In the genomic region with DNA sequence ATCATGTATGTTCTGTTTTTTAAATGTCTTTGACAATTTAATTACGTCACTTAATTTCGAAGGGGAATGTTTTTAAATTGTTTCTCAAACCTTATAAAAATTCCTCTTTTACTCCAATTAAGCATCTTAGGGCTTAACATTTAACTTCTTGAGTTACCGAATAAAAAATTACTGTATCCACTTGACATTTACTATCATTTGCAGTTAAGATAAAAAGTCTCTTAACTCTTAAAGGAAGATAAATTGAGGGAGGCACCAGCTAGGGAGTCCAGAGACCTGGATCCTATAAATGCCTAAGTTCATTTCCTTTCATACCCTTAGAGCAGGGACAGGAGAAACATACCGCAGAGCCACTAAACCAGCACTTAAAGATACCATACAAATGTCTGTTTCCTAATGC, we compare ENCODE assay signal across 9 cellular contexts.
A peak's percentile ranks its signal among the peaks of the same experiment; 100 is the strongest.
DNase-seq lines count a peak whose midpoint lies in the region; ATAC-seq and TF ChIP-seq lines count a peak whose summit lies in the region.
"Had no signal": no experiment of that assay in that cellular context is flagged by ENCODE, and none has a peak within 500 bp of the region (broad histone marks: within the 10 kb centered on the region; RNA-seq: fewer than 3 reads in every experiment).

No MANE protein-coding gene starts in this region.

- no peaks in the 10 kb centered on the region for H3K9me3 Mint-ChIP-seq in neural crest cell

- H3K36me3 ChIP-seq in cardiac muscle cell (no peaks in the 10 kb centered on the region), uterus (no peaks in the 10 kb centered on the region)

- TF ChIP-seq CTCF in cardiac muscle cell (IDR thresholded peaks at IDR 0.05; ENCODE audit: low read depth, low read length) = no peak
- no peak for TF ChIP-seq CTCF in neural crest cell (conservative IDR thresholded peaks at IDR 0.05)
- no peak for TF ChIP-seq CTCF in uterus (IDR thresholded peaks at IDR 0.05)

- no peaks in the 10 kb centered on the region for H3K36me3 Mint-ChIP-seq in neural crest cell (ENCODE audit: low read depth)

- H3K27me3 ChIP-seq in cardiac muscle cell (no peaks in the 10 kb centered on the region), uterus (no peaks in the 10 kb centered on the region)

- no peaks in the 10 kb centered on the region for H3K27me3 Mint-ChIP-seq in neural crest cell (ENCODE audit: low read depth)

- DNase-seq in cardiac muscle cell (ENCODE audit: low read depth in 1 of 2, low spot score in 1 of 2) (peak in 1 of 2 donors; percentile 51), neural crest cell (ENCODE audit: low read depth, low spot score) (no peak), uterus (no peak), pons (ENCODE audit: low spot score) (no peak)
- no peak for DNase-seq in central memory CD4-positive, alpha-beta T cell
- DNase-seq: erythroblast had no signal

- ATAC-seq in SK-N-SH treated with all-trans-retinoic acid at 6 μM for 48 hours (peak; percentile 87), GM18870 (IDR thresholded peaks at IDR 0.05; ENCODE audit: unreplicated experiment) (no peak)

- H3K27ac ChIP-seq in cardiac muscle cell (peak overlapping the region; percentile 89), uterus (peak overlapping the region; percentile 61 to 62)
- H3K27ac ChIP-seq: RWPE1 had no signal

- H3K9me3 ChIP-seq in cardiac muscle cell (ENCODE audit: low read depth) (no peaks in the 10 kb centered on the region), uterus (no peaks in the 10 kb centered on the region)

- H3K4me3 ChIP-seq in cardiac muscle cell (no peak overlapping the region), uterus (no peak overlapping the region)

- peaks cover 49% of the 10 kb centered on the region for H3K4me1 Mint-ChIP-seq in neural crest cell

- peak overlapping the region; percentile 44 for H3K4me3 Mint-ChIP-seq in neural crest cell

- TF ChIP-seq POLR2A in uterus (IDR thresholded peaks at IDR 0.05) = no peak

- H3K4me1 ChIP-seq in cardiac muscle cell (ENCODE audit: low read depth) = peaks cover 41% of the 10 kb centered on the region
- H3K4me1 ChIP-seq in uterus = peaks cover 3 to 6% of the 10 kb centered on the region in 2 donors

- intact Hi-C loops in uterus (cut with DNase I; ENCODE audit: low total_unique reads) = loop anchor here (10.0 kb wide), 1 partner anchor 98 kb away; a partner anchor contains a TSS

- no peak overlapping the region for H3K27ac Mint-ChIP-seq in neural crest cell (ENCODE audit: unreplicated experiment)

TF ChIP-seq in SK-N-SH treated with all-trans-retinoic acid at 6 μM for 48 hours, 23 proteins besides CTCF, POLR2A, EP300 and RAD21:
- TF ChIP-seq RARB (CRISPR knock-in tag; IDR thresholded peaks at IDR 0.05) (no peak), TOX (CRISPR knock-in tag; IDR thresholded peaks at IDR 0.05; ENCODE audit: borderline replicate concordance) (0 out of 2 replicates have a peak, but pooled peaks have one; percentile 36), ISL1 (CRISPR knock-in tag; IDR thresholded peaks at IDR 0.05) (peak; percentile 48)
